Comparison of ENCODE assay signal across 16 cellular contexts in genomic region chr16:89822188-89823086, GRCh38. TPM values are rescaled to one million over a fixed set of nuclear protein-coding genes. Genes with fewer than 3 reads are reported as not detected.
DNase-seq lines count a peak whose midpoint lies in the region; ATAC-seq, FAIRE-seq and TF ChIP-seq lines count a peak whose summit lies in the region.
"Had no signal": no experiment of that assay in that cellular context is flagged by ENCODE, and none has a peak within 500 bp of the region (broad histone marks: within the 10 kb centered on the region; RNA-seq: fewer than 3 reads in every experiment).

No MANE protein-coding gene starts in this region.

- H3K4me1 ChIP-seq in A549 (peaks cover 6% of the 10 kb centered on the region), HEK293 (ENCODE audit: control insufficient read depth, insufficient read depth, low read length) (peaks cover 10% of the 10 kb centered on the region), lower lobe of right lung (peaks cover 20% of the 10 kb centered on the region)

- no peak overlapping the region for H3K4me2 ChIP-seq in A549

- ATAC-seq in A549 (peak; percentile 45 to 52; a peak in 5 of 6 replicates), lower lobe of right lung (peak; percentile 73 to 82), HG03139 (IDR thresholded peaks at IDR 0.05; ENCODE audit: unreplicated experiment) (no peak)
- no peak for ATAC-seq in stimulated activated naive CD8-positive, alpha-beta T cell treated with anti-CD3 and anti-CD28 coated beads, Interleukin-15, amount 100 ng/mL, for 72 hours
- ATAC-seq: stimulated activated memory B cell treated with anti-CD40 and anti-IgM and Interleukin-4, amounts not matched to agents 10 μg/mL and 1 μg/mL and 100 μg/mL, for 72 hours had no signal

- POLR2A ChIA-PET in A549 (lab: Yijun Ruan, JAX) = no interaction called here
- POLR2A ChIA-PET in HEK293 (lab: Yijun Ruan, JAX) = interaction anchor here (0.9 kb wide), 1 partner anchor 51 kb away, joined by 3 read pairs; the partner anchor contains the start of gene TCF25
- POLR2A ChIA-PET in RWPE1 (lab: Yijun Ruan, JAX; ENCODE audit: low non-redundant PET) = no interaction called here

- intact Hi-C loops in lower lobe of right lung (cut with DNase I) = no loop called here

- H3K4me1 Mint-ChIP-seq in stimulated activated naive CD8-positive, alpha-beta T cell treated with anti-CD3 and anti-CD28 coated beads, Interleukin-15, amount 100 ng/mL, for 72 hours = peaks cover 28% of the 10 kb centered on the region

- DNase-seq in A549 (ENCODE audit: low read depth in 1 of 2, low spot score in 1 of 2) = no peak
- DNase-seq in RWPE1 (ENCODE audit: low spot score) = no peak
- no peak for DNase-seq in lower lobe of right lung
- no peak for DNase-seq in stimulated activated naive CD8-positive, alpha-beta T cell treated with anti-CD3 and anti-CD28 coated beads, Interleukin-15, amount 100 ng/mL, for 72 hours
- no peak for DNase-seq in activated CD4-positive, CD25-positive, alpha-beta regulatory T cell (lab: John Stamatoyannopoulos, UW)
- DNase-seq in activated naive CD4-positive, alpha-beta T cell treated with Interleukin-2 at 50 U/mL for 16 hours = no peak
- DNase-seq: activated CD4-positive, alpha-beta T cell treated with anti-CD3 and anti-CD28 coated beads, Interleukin-2, amount 50 U/mL, for 1 hour; brain microvascular endothelial cell; T-helper 1 cell had no signal

- no peak overlapping the region for H3K27ac ChIP-seq in A549
- H3K27ac ChIP-seq in HEK293 (ENCODE audit: extremely low read depth, low read depth, low read length) = no peak overlapping the region; the same call in 1 of the 2 replicates
- peak overlapping the region; percentile 37 for H3K27ac ChIP-seq in RWPE1
- H3K27ac ChIP-seq in lower lobe of right lung = no peak overlapping the region
- H3K27ac ChIP-seq: brain microvascular endothelial cell had no signal

- 87% methylated on average over 19 of the region's 19 CpGs for WGBS in A549 (ENCODE audit: missing lambda C conversion rate)

- H3K4me3 Mint-ChIP-seq in stimulated activated naive CD8-positive, alpha-beta T cell treated with anti-CD3 and anti-CD28 coated beads, Interleukin-15, amount 100 ng/mL, for 72 hours = no peak overlapping the region
- H3K4me3 Mint-ChIP-seq: mesothelial cell of epicardium; stimulated activated memory B cell treated with anti-CD40 and anti-IgM and Interleukin-4, amounts not matched to agents 10 μg/mL and 1 μg/mL and 100 μg/mL, for 72 hours had no signal

- CTCF ChIA-PET in A549 (lab: Yijun Ruan, JAX) (interaction anchor here (2.7 kb wide), 1 partner anchor 38 kb away, joined by 15 read pairs; no protein-coding TSS in a partner anchor), HEK293 (lab: Yijun Ruan, JAX) (interaction anchor here (1.7 kb wide), 1 partner anchor 38 kb away, joined by 8 read pairs; no protein-coding TSS in a partner anchor), RWPE1 (lab: Yijun Ruan, JAX) (no interaction called here)

- H3K27me3 Mint-ChIP-seq in stimulated activated naive CD8-positive, alpha-beta T cell treated with anti-CD3 and anti-CD28 coated beads, Interleukin-15, amount 100 ng/mL, for 72 hours = peaks cover 4% of the 10 kb centered on the region
- H3K27me3 Mint-ChIP-seq: stimulated activated memory B cell treated with anti-CD40 and anti-IgM and Interleukin-4, amounts not matched to agents 10 μg/mL and 1 μg/mL and 100 μg/mL, for 72 hours had no signal

- H3K9me3 ChIP-seq in A549 (no peaks in the 10 kb centered on the region), HEK293 (ENCODE audit: control insufficient read depth, insufficient read depth, low read depth, low read length) (no peaks in the 10 kb centered on the region), lower lobe of right lung (no peaks in the 10 kb centered on the region)

- TF ChIP-seq CTCF in A549 (IDR thresholded peaks at IDR 0.05) (no peak), HEK293 (tag by site-specific recombination; IDR thresholded peaks at IDR 0.05) (no peak), RWPE1 (conservative IDR thresholded peaks at IDR 0.05; ENCODE audit: low read depth) (no peak), lower lobe of right lung (IDR thresholded peaks at IDR 0.05) (no peak)

- no peak for FAIRE-seq in A549 (lab: Jason Lieb, UNC)
- FAIRE-seq: endothelial cell of umbilical vein, GM18507 had no signal

- no peaks in the 10 kb centered on the region for H3K27me3 ChIP-seq in lower lobe of right lung (ENCODE audit: low read depth)
- H3K27me3 ChIP-seq: brain microvascular endothelial cell had no signal

- TF ChIP-seq RAD21 in A549 (conservative IDR thresholded peaks at IDR 0.05 in 1 of 2, IDR thresholded peaks at IDR 0.05 in 1 of 2) = no peak

- no peak overlapping the region for H3K4me3 ChIP-seq in A549
- no peak overlapping the region for H3K4me3 ChIP-seq in HEK293 (ENCODE audit: low read depth, low read length)
- H3K4me3 ChIP-seq in lower lobe of right lung = no peak overlapping the region

- H3K27ac Mint-ChIP-seq in stimulated activated naive CD8-positive, alpha-beta T cell treated with anti-CD3 and anti-CD28 coated beads, Interleukin-15, amount 100 ng/mL, for 72 hours = no peak overlapping the region
- H3K27ac Mint-ChIP-seq: activated T-helper 2 cell treated with anti-CD3 and anti-CD28 coated beads, Interferon-gamma antibody, Interleukin-2, Interleukin-4, amounts not matched to agents 10 μg/mL and 5 μg/mL and 100 μg/mL, durations not matched to agents 14 hours and 24 hours and 36 hours; mesothelial cell of epicardium; stimulated activated memory B cell treated with anti-CD40 and anti-IgM and Interleukin-4, amounts not matched to agents 10 μg/mL and 1 μg/mL and 100 μg/mL, for 72 hours had no signal

- no peaks in the 10 kb centered on the region for H3K36me3 ChIP-seq in HEK293 (ENCODE audit: control insufficient read depth in 2 of 2, insufficient read depth in 1 of 2, low read length in 2 of 2)
- H3K36me3 ChIP-seq in lower lobe of right lung = no peaks in the 10 kb centered on the region
- H3K36me3 ChIP-seq: brain microvascular endothelial cell had no signal

- no peaks in the 10 kb centered on the region for H3K9me3 Mint-ChIP-seq in stimulated activated naive CD8-positive, alpha-beta T cell treated with anti-CD3 and anti-CD28 coated beads, Interleukin-15, amount 100 ng/mL, for 72 hours
- H3K9me3 Mint-ChIP-seq: activated T-helper 2 cell treated with anti-CD3 and anti-CD28 coated beads, Interferon-gamma antibody, Interleukin-2, Interleukin-4, amounts not matched to agents 10 μg/mL and 5 μg/mL and 100 μg/mL, durations not matched to agents 14 hours and 24 hours and 36 hours; stimulated activated memory B cell treated with anti-CD40 and anti-IgM and Interleukin-4, amounts not matched to agents 10 μg/mL and 1 μg/mL and 100 μg/mL, for 72 hours had no signal

- no peak for TF ChIP-seq EP300 in A549 (IDR thresholded peaks at IDR 0.05)

- TF ChIP-seq POLR2A in A549 (IDR thresholded peaks at IDR 0.05; ENCODE audit: low read length) = no peak

TF ChIP-seq in A549, 52 proteins besides CTCF, POLR2A, EP300 and RAD21:
- TF ChIP-seq POLR2AphosphoS2 (conservative IDR thresholded peaks at IDR 0.05; ENCODE audit: low read length) (no peak), GATA3 (IDR thresholded peaks at IDR 0.05; ENCODE audit: borderline replicate concordance) (no peak), TP53 (CRISPR knock-in tag; IDR thresholded peaks at IDR 0.05) (no peak), HOXB13 (CRISPR knock-in tag; IDR thresholded peaks at IDR 0.05; ENCODE audit: low read depth) (no peak), MYC (IDR thresholded peaks at IDR 0.05; ENCODE audit: borderline replicate concordance, low read length) (no peak), RNF2 (IDR thresholded peaks at IDR 0.05; ENCODE audit: borderline replicate concordance, low read depth) (no peak), BHLHE40 (IDR thresholded peaks at IDR 0.05; ENCODE audit: low read depth, low read length) (no peak), HOXA7 (CRISPR knock-in tag; IDR thresholded peaks at IDR 0.05) (no peak)
TF ChIP-seq in A549: peak in this region for 0.

TF ChIP-seq in HEK293, 187 proteins besides CTCF, POLR2A, EP300 and RAD21:
- TF ChIP-seq ZBTB20 (tag by site-specific recombination; IDR thresholded peaks at IDR 0.05) = peak; percentile 58
- no peak for TF ChIP-seq ZBTB48 (tag by site-specific recombination; IDR thresholded peaks at IDR 0.05)
- 0 out of 2 replicates have a peak, but pooled peaks have one; percentile 12 for TF ChIP-seq KLF1 (tag by site-specific recombination; IDR thresholded peaks at IDR 0.05)
- TF ChIP-seq FEZF1 (tag by site-specific recombination; IDR thresholded peaks at IDR 0.05) = no peak
- TF ChIP-seq ZNF600 (tag by site-specific recombination; IDR thresholded peaks at IDR 0.05) = peak; percentile 52; the same call in 1 of the 2 replicates
- no peak for TF ChIP-seq ZNF654 (tag by site-specific recombination; IDR thresholded peaks at IDR 0.05; ENCODE audit: low read depth)
- peak; percentile 46 for TF ChIP-seq ZNF585B (tag by site-specific recombination; IDR thresholded peaks at IDR 0.05)

RNA-seq across cellular contexts. Expression of gene SPIRE2, which starts 5.8 kb away (rescaled TPM):
- polyA plus RNA-seq in A549 (2011; rRNA removed) = 6.0 and 7.7 TPM in 2 replicates
- 14.0 and 16.6 TPM in 2 replicates for polyA plus RNA-seq in A549 (2012; cell fraction: cytosol; rRNA removed)
- polyA plus RNA-seq in A549 (2012; cell fraction: nucleus; rRNA removed) = 48.1 and 50.7 TPM in 2 replicates
- polyA plus RNA-seq in A549 (2017; fragmentation: RNase III; extraction: RNeasy Plus Mini Kit Qiagen cat#74134 plus additional on column Dnase treatment) = 8.2 to 9.9 TPM (median 9.7 TPM) in 3 replicates
- 6.4 and 7.1 TPM in 2 replicates for polyA minus RNA-seq in A549 (2011; rRNA and poly(A)+ RNA removed)
- total RNA-seq in lower lobe of right lung = 15.8 TPM

RNA-seq across cellular contexts. Expression of gene FANCA, which starts 6.0 kb away (rescaled TPM):
- polyA plus RNA-seq in A549 (2011; rRNA removed) (36.8 and 37.5 TPM in 2 replicates), A549 (2017; fragmentation: RNase III; extraction: RNeasy Plus Mini Kit Qiagen cat#74134 plus additional on column Dnase treatment) (38.4 to 42.0 TPM (median 39.3 TPM) in 3 replicates)
- 53.9 and 61.4 TPM in 2 replicates for polyA plus RNA-seq in A549 (2012; cell fraction: cytosol; rRNA removed)
- 315 and 345 TPM in 2 replicates for polyA plus RNA-seq in A549 (2012; cell fraction: nucleus; rRNA removed)
- 57.3 and 64.3 TPM in 2 replicates for polyA minus RNA-seq in A549 (2011; rRNA and poly(A)+ RNA removed)
- 7.9 TPM for total RNA-seq in lower lobe of right lung

RNA-seq across cellular contexts. Expression of gene TCF25, which starts 51.0 kb away (rescaled TPM):
- 80.4 and 125 TPM in 2 replicates for polyA plus RNA-seq in A549 (2011; rRNA removed)
- 137 and 156 TPM in 2 replicates for polyA plus RNA-seq in A549 (2012; cell fraction: cytosol; rRNA removed)
- polyA plus RNA-seq in A549 (2012; cell fraction: nucleus; rRNA removed) = 508 and 516 TPM in 2 replicates
- polyA plus RNA-seq in A549 (2017; fragmentation: RNase III; extraction: RNeasy Plus Mini Kit Qiagen cat#74134 plus additional on column Dnase treatment) = 116 to 125 TPM (median 122 TPM) in 3 replicates
- 77.0 and 79.2 TPM in 2 replicates for polyA minus RNA-seq in A549 (2011; rRNA and poly(A)+ RNA removed)
- 152 TPM for total RNA-seq in lower lobe of right lung

Comparison
In these comparisons a context has a peak if more than half of its experiments do, and no peak if none do; other contexts are left out.
1. ATAC-seq: peak in A549 (2 of 2) and lower lobe of right lung (2 of 2); none in stimulated activated naive CD8-positive, alpha-beta T cell treated with anti-CD3 and anti-CD28 coated beads, Interleukin-15, amount 100 ng/mL, for 72 hours (single experiment) and HG03139 (single experiment).